28 cellular contexts compared by ENCODE assay signal in the genomic region with DNA sequence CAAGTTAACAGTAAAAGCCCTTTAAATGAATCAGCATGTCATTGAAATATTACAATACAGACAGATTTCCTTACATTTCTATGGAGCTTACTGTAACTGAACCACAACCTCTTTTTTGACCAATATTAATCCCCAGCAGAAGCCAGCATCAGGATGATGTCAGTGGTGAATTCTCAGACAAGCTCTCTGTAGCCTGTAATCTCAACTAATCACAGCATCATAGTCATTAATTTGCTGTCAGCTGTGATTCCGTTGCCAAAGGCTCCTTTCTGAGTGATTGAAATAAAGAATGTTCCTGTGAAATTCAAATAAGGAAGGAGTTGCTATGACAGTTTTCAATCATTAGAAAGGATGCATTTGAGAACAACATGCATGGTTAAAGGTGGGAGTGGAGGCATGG.
"Had no signal": no experiment of that assay in that cellular context is flagged by ENCODE, and none has a peak within 500 bp of the region (broad histone marks: within the 10 kb centered on the region; RNA-seq: fewer than 3 reads in every experiment).

No MANE protein-coding gene starts in this region.

- H3K27me3 ChIP-seq: adrenal gland, ascending aorta, breast epithelium, gastroesophageal sphincter, hepatocyte, pancreas, sigmoid colon, suprapubic skin, tibial artery, upper lobe of right lung had no signal

- H3K27ac ChIP-seq: adrenal gland, ascending aorta, breast epithelium, gastroesophageal sphincter, hepatocyte, pancreas, sigmoid colon, suprapubic skin, tibial artery, upper lobe of right lung had no signal

- ATAC-seq: gastroesophageal sphincter, left cardiac atrium, upper lobe of right lung had no signal

- H3K4me1 ChIP-seq: adrenal gland, ascending aorta, breast epithelium, pancreas, tibial artery had no signal

- H2AFZ ChIP-seq: hepatocyte had no signal

- H3K9me3 ChIP-seq: adrenal gland, ascending aorta, breast epithelium, gastroesophageal sphincter, pancreas, prostate gland, sigmoid colon, suprapubic skin, tibial artery, upper lobe of right lung had no signal

- H3K4me1 Mint-ChIP-seq: activated naive CD8-positive, alpha-beta T cell treated with anti-CD3 and anti-CD28 coated beads for 36 hours; nephron progenitor cell had no signal

- H3K36me3 ChIP-seq: adrenal gland, breast epithelium, pancreas, prostate gland, suprapubic skin, upper lobe of right lung had no signal

- H3K27ac Mint-ChIP-seq: activated naive CD4-positive, alpha-beta T cell treated with anti-CD3 and anti-CD28 coated beads for 36 hours; activated naive CD8-positive, alpha-beta T cell treated with anti-CD3 and anti-CD28 coated beads for 36 hours; activated T-helper 1 cell treated with anti-CD3 and anti-CD28 coated beads, Interleukin-12 subunit alpha, Interleukin-12 subunit beta, Interleukin-2, Interleukin-4 antibody, amounts not matched to agents 30 ng/mL and 10 ng/mL and 1 ng/mL, durations not matched to agents 14 hours and 24 hours and 36 hours; nephron progenitor cell; T-helper 2 cell treated with Interferon-gamma antibody and Interleukin-4, amounts not matched to agents 5 μg/mL and 100 μg/mL, for 36 hours had no signal

- H3K4me2 ChIP-seq: hepatocyte had no signal

- H3K9me3 Mint-ChIP-seq: activated naive CD4-positive, alpha-beta T cell treated with anti-CD3 and anti-CD28 coated beads for 36 hours; activated naive CD8-positive, alpha-beta T cell treated with anti-CD3 and anti-CD28 coated beads for 36 hours; activated T-helper 1 cell treated with anti-CD3 and anti-CD28 coated beads, Interleukin-12 subunit alpha, Interleukin-12 subunit beta, Interleukin-2, Interleukin-4 antibody, amounts not matched to agents 30 ng/mL and 10 ng/mL and 1 ng/mL, durations not matched to agents 14 hours and 24 hours and 36 hours; naive B cell; nephron progenitor cell; T-helper 2 cell treated with Interferon-gamma antibody and Interleukin-4, amounts not matched to agents 5 μg/mL and 100 μg/mL, for 36 hours had no signal

- H3K79me2 ChIP-seq: hepatocyte had no signal

- DNase-seq: activated CD4-positive, alpha-beta T cell treated with anti-CD3 and anti-CD28 coated beads for 4 hours; activated CD4-positive, alpha-beta T cell treated with anti-CD3 and anti-CD28 coated beads, Interleukin-2, amount 50 U/mL, for 48 hours; activated CD8-positive, alpha-beta memory T cell treated with anti-CD3 and anti-CD28 coated beads for 24 hours; activated effector memory CD4-positive, alpha-beta T cell treated with anti-CD3 and anti-CD28 coated beads, Interleukin-2, amount 50 U/mL, for 16 hours; activated naive CD4-positive, alpha-beta T cell treated with anti-CD3 and anti-CD28 coated beads for 36 hours; activated naive CD8-positive, alpha-beta T cell treated with anti-CD3 and anti-CD28 coated beads for 36 hours; adrenal gland; central memory CD4-positive, alpha-beta T cell; islet precursor cell; left cardiac atrium; mammary epithelial cell; naive B cell; nephron progenitor cell; nucleus accumbens; pancreas; retina; sigmoid colon; stimulated activated naive CD4-positive, alpha-beta T cell; tibial artery; upper lobe of right lung had no signal

- H3K4me3 Mint-ChIP-seq: activated naive CD4-positive, alpha-beta T cell treated with anti-CD3 and anti-CD28 coated beads for 36 hours; activated naive CD8-positive, alpha-beta T cell treated with anti-CD3 and anti-CD28 coated beads for 36 hours; activated T-helper 1 cell treated with anti-CD3 and anti-CD28 coated beads, Interleukin-12 subunit alpha, Interleukin-12 subunit beta, Interleukin-2, Interleukin-4 antibody, amounts not matched to agents 30 ng/mL and 10 ng/mL and 1 ng/mL, durations not matched to agents 14 hours and 24 hours and 36 hours; naive B cell; nephron progenitor cell; T-helper 2 cell treated with Interferon-gamma antibody and Interleukin-4, amounts not matched to agents 5 μg/mL and 100 μg/mL, for 36 hours had no signal

- H3K36me3 Mint-ChIP-seq: activated naive CD8-positive, alpha-beta T cell treated with anti-CD3 and anti-CD28 coated beads for 36 hours; naive B cell had no signal

- H3K4me3 ChIP-seq: adrenal gland, ascending aorta, breast epithelium, gastroesophageal sphincter, hepatocyte, pancreas, prostate gland, sigmoid colon, suprapubic skin, tibial artery, upper lobe of right lung had no signal
